In the genomic region with DNA sequence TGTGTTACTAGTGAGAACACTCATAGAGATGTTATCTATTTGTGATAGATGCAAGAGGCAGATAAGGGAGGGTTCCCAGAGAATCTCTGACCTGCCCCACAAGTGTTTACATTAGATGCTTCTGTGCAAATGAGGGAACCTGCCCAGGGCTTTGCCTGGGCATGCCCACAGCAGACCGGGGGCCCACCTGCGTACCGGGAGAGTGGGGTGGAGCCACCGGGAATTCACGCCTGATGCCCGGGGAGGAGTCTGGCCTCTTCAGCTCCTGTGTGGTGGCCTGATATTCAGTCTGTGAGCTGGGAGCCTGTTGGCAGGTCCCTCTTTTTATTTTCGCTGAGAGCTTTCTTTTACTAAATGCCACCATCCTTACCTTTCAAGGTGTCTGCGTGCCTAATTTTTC, we compare ENCODE assay signal across 1 cellular context.
TF ChIP-seq lines count a peak whose summit lies in the region.

No MANE protein-coding gene starts in this region.

TF ChIP-seq in HepG2, 621 proteins besides CTCF, POLR2A, EP300 and RAD21 (continued from another document and continues in another):
- TF ChIP-seq, protein P1, sequence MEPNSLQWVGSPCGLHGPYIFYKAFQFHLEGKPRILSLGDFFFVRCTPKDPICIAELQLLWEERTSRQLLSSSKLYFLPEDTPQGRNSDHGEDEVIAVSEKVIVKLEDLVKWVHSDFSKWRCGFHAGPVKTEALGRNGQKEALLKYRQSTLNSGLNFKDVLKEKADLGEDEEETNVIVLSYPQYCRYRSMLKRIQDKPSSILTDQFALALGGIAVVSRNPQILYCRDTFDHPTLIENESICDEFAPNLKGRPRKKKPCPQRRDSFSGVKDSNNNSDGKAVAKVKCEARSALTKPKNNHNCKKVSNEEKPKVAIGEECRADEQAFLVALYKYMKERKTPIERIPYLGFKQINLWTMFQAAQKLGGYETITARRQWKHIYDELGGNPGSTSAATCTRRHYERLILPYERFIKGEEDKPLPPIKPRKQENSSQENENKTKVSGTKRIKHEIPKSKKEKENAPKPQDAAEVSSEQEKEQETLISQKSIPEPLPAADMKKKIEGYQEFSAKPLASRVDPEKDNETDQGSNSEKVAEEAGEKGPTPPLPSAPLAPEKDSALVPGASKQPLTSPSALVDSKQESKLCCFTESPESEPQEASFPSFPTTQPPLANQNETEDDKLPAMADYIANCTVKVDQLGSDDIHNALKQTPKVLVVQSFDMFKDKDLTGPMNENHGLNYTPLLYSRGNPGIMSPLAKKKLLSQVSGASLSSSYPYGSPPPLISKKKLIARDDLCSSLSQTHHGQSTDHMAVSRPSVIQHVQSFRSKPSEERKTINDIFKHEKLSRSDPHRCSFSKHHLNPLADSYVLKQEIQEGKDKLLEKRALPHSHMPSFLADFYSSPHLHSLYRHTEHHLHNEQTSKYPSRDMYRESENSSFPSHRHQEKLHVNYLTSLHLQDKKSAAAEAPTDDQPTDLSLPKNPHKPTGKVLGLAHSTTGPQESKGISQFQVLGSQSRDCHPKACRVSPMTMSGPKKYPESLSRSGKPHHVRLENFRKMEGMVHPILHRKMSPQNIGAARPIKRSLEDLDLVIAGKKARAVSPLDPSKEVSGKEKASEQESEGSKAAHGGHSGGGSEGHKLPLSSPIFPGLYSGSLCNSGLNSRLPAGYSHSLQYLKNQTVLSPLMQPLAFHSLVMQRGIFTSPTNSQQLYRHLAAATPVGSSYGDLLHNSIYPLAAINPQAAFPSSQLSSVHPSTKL (CRISPR knock-in tag; IDR thresholded peaks at IDR 0.05), result peak; percentile 89
- TF ChIP-seq ZNF567 (CRISPR knock-in tag; IDR thresholded peaks at IDR 0.05; ENCODE audit: borderline replicate concordance) (no peak), ZFP37 (CRISPR knock-in tag; IDR thresholded peaks at IDR 0.05; ENCODE audit: borderline replicate concordance) (no peak), CHD4 (IDR thresholded peaks at IDR 0.05; ENCODE audit: borderline replicate concordance, low read length) (no peak), TSC22D2 (CRISPR knock-in tag; IDR thresholded peaks at IDR 0.05; ENCODE audit: borderline replicate concordance) (peak; percentile 24; the same call in 1 of the 2 replicates), CBFB (CRISPR knock-in tag; IDR thresholded peaks at IDR 0.05) (no peak), ZBTB8A (CRISPR knock-in tag; IDR thresholded peaks at IDR 0.05; ENCODE audit: borderline replicate concordance, low read depth) (no peak), MEF2D (CRISPR knock-in tag; IDR thresholded peaks at IDR 0.05) (0 out of 2 replicates have a peak, but pooled peaks have one; percentile 32), ZFP36L2 (CRISPR knock-in tag; IDR thresholded peaks at IDR 0.05) (no peak), RAD51 (IDR thresholded peaks at IDR 0.05; ENCODE audit: borderline replicate concordance) (no peak), NONO (IDR thresholded peaks at IDR 0.05) (no peak), NONO (CRISPR knock-in tag; conservative IDR thresholded peaks at IDR 0.05) (0 out of 2 replicates have a peak, but pooled peaks have one; percentile 57), SALL2 (CRISPR knock-in tag; IDR thresholded peaks at IDR 0.05) (no peak), KLF13 (CRISPR knock-in tag; IDR thresholded peaks at IDR 0.05) (no peak), ARNT (IDR thresholded peaks at IDR 0.05) (no peak), SIX4 (CRISPR knock-in tag; IDR thresholded peaks at IDR 0.05) (no peak), ZSCAN12 (CRISPR knock-in tag; IDR thresholded peaks at IDR 0.05) (no peak), KMT2B (CRISPR knock-in tag; IDR thresholded peaks at IDR 0.05) (no peak), TCF7L2 (IDR thresholded peaks at IDR 0.05; ENCODE audit: low read depth, low read length) (no peak), SOX5 (CRISPR knock-in tag; IDR thresholded peaks at IDR 0.05; ENCODE audit: borderline replicate concordance) (peak; percentile 55; the same call in 1 of the 2 replicates), YY1 (IDR thresholded peaks at IDR 0.05; ENCODE audit: insufficient read depth, insufficient replicate concordance, low read depth, low read length) (no peak), ASH2L (IDR thresholded peaks at IDR 0.05; ENCODE audit: insufficient read length, low read depth, low read length) (peak; percentile 15), ZNF18 (CRISPR knock-in tag; IDR thresholded peaks at IDR 0.05; ENCODE audit: insufficient replicate concordance) (no peak), TEAD2 (CRISPR knock-in tag; IDR thresholded peaks at IDR 0.05) (no peak), SIN3A (IDR thresholded peaks at IDR 0.05; ENCODE audit: borderline replicate concordance, low read depth, low read length) (peak; percentile 56; the same call in 1 of the 2 replicates), ZNF430 (CRISPR knock-in tag; IDR thresholded peaks at IDR 0.05) (no peak), ZNF761 (CRISPR knock-in tag; conservative IDR thresholded peaks at IDR 0.05) (no peak), SYNCRIP (IDR thresholded peaks at IDR 0.05; ENCODE audit: insufficient read depth, low read depth, low read length) (no peak), ZSCAN5A (CRISPR knock-in tag; IDR thresholded peaks at IDR 0.05; ENCODE audit: borderline replicate concordance) (no peak), AGO1 (IDR thresholded peaks at IDR 0.05; ENCODE audit: low read depth, low read length, poor library complexity, severe bottlenecking) (peak; percentile 43), TBL1XR1 (IDR thresholded peaks at IDR 0.05; ENCODE audit: borderline replicate concordance, low read length, partially characterized antibody) (no peak), CENPX (CRISPR knock-in tag; IDR thresholded peaks at IDR 0.05) (no peak), MBNL3 (CRISPR knock-in tag; conservative IDR thresholded peaks at IDR 0.05) (no peak), SMAD3 (CRISPR knock-in tag; IDR thresholded peaks at IDR 0.05) (peak; percentile 24; the same call in 1 of the 2 replicates)
- TF ChIP-seq, protein P2, sequence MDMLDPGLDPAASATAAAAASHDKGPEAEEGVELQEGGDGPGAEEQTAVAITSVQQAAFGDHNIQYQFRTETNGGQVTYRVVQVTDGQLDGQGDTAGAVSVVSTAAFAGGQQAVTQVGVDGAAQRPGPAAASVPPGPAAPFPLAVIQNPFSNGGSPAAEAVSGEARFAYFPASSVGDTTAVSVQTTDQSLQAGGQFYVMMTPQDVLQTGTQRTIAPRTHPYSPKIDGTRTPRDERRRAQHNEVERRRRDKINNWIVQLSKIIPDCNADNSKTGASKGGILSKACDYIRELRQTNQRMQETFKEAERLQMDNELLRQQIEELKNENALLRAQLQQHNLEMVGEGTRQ (IDR thresholded peaks at IDR 0.05; ENCODE audit: low read depth, low read length), result no peak
- TF ChIP-seq, protein P2 (CRISPR knock-in tag; IDR thresholded peaks at IDR 0.05; ENCODE audit: borderline replicate concordance), result no peak
- TF ChIP-seq, protein P3, sequence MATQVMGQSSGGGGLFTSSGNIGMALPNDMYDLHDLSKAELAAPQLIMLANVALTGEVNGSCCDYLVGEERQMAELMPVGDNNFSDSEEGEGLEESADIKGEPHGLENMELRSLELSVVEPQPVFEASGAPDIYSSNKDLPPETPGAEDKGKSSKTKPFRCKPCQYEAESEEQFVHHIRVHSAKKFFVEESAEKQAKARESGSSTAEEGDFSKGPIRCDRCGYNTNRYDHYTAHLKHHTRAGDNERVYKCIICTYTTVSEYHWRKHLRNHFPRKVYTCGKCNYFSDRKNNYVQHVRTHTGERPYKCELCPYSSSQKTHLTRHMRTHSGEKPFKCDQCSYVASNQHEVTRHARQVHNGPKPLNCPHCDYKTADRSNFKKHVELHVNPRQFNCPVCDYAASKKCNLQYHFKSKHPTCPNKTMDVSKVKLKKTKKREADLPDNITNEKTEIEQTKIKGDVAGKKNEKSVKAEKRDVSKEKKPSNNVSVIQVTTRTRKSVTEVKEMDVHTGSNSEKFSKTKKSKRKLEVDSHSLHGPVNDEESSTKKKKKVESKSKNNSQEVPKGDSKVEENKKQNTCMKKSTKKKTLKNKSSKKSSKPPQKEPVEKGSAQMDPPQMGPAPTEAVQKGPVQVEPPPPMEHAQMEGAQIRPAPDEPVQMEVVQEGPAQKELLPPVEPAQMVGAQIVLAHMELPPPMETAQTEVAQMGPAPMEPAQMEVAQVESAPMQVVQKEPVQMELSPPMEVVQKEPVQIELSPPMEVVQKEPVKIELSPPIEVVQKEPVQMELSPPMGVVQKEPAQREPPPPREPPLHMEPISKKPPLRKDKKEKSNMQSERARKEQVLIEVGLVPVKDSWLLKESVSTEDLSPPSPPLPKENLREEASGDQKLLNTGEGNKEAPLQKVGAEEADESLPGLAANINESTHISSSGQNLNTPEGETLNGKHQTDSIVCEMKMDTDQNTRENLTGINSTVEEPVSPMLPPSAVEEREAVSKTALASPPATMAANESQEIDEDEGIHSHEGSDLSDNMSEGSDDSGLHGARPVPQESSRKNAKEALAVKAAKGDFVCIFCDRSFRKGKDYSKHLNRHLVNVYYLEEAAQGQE (IDR thresholded peaks at IDR 0.05; ENCODE audit: borderline replicate concordance in 1 of 2, low read depth in 1 of 2, low read length in 2 of 2), result peak in 1 of 2 experiments; percentile 54; a peak in 1 of 4 replicates
- TF ChIP-seq, protein P4, sequence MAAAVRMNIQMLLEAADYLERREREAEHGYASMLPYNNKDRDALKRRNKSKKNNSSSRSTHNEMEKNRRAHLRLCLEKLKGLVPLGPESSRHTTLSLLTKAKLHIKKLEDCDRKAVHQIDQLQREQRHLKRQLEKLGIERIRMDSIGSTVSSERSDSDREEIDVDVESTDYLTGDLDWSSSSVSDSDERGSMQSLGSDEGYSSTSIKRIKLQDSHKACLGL (CRISPR knock-in tag; IDR thresholded peaks at IDR 0.05), result no peak
